In genomic region chrX:29254515-29254914, GRCh38 we compare ENCODE assay signal across 34 cellular contexts.
"Had no signal": no experiment of that assay in that cellular context is flagged by ENCODE, and none has a peak within 500 bp of the region (broad histone marks: within the 10 kb centered on the region; RNA-seq: fewer than 3 reads in every experiment).

No MANE protein-coding gene starts in this region.

- H3K27ac ChIP-seq: KMS-11 had no signal

- DNase-seq: Karpas-422, Kasumi-1, KG1, MG63, MM.1S, MV-4-11, NCI-H1048, NCI-H1092, NCI-H1092 treated with DMSO at 0.1 percent for 48 hours, NCI-H1105, NCI-H1105 treated with DMSO at 0.1 percent for 48 hours, NCI-H1417, NCI-H1417 treated with DMSO at 0.1 percent for 48 hours, NCI-H1436, NCI-H1436 treated with DMSO at 0.1 percent for 48 hours, NCI-H146, NCI-H1694, NCI-H1694 treated with DMSO at 0.1 percent for 48 hours, NCI-H187, NCI-H187 treated with DMSO at 0.1 percent for 48 hours, NCI-H1930, NCI-H2029, NCI-H2029 treated with DMSO at 0.1 percent for 48 hours, NCI-H2081, NCI-H2081 treated with DMSO at 0.1 percent for 48 hours, NCI-H2107, NCI-H2171, NCI-H2171 treated with DMSO at 0.1 percent for 48 hours, NCI-H2227 treated with DMSO at 0.1 percent for 48 hours, NCI-H226, NCI-H345, NCI-H446, NCI-H446 treated with DMSO at 0.1 percent for 48 hours had no signal

- H3K36me3 ChIP-seq: MG63 had no signal

- H3K4me3 ChIP-seq: MG63 had no signal

- H3K9me3 ChIP-seq: MG63 had no signal

- H3K27me3 ChIP-seq: MG63 had no signal

- H3K4me2 ChIP-seq: KMS-11 had no signal

- H3K9ac ChIP-seq: KMS-11 had no signal
